2 cellular contexts compared by ENCODE assay signal in the genomic region with DNA sequence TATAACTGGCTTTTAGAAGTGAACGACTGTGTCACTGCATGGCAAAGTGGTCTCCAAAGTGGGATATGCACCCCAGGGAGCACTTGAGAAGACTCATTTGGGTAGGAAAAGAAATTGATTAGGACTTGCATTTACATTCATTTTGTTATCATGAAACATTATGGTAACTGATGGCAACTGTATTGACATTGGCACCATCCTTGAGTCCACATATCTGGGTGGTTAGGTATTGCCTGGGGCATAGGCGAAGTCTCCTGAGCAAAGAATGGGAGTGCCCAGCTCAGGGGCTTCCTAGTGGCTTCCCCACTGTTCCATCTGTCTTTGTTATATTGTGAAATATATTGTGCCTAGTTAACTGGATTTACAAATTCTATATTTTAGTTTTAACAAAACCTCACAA.
A peak's percentile ranks its signal among the peaks of the same experiment; 100 is the strongest.
TF ChIP-seq lines count a peak whose summit lies in the region.

No MANE protein-coding gene starts in this region.

TF ChIP-seq in WTC11, 78 proteins besides CTCF, POLR2A, EP300 and RAD21:
- TF ChIP-seq FOXP4 (CRISPR knock-in tag; IDR thresholded peaks at IDR 0.05) (no peak), E2F5 (CRISPR knock-in tag; IDR thresholded peaks at IDR 0.05) (no peak)
- TF ChIP-seq, protein P1, sequence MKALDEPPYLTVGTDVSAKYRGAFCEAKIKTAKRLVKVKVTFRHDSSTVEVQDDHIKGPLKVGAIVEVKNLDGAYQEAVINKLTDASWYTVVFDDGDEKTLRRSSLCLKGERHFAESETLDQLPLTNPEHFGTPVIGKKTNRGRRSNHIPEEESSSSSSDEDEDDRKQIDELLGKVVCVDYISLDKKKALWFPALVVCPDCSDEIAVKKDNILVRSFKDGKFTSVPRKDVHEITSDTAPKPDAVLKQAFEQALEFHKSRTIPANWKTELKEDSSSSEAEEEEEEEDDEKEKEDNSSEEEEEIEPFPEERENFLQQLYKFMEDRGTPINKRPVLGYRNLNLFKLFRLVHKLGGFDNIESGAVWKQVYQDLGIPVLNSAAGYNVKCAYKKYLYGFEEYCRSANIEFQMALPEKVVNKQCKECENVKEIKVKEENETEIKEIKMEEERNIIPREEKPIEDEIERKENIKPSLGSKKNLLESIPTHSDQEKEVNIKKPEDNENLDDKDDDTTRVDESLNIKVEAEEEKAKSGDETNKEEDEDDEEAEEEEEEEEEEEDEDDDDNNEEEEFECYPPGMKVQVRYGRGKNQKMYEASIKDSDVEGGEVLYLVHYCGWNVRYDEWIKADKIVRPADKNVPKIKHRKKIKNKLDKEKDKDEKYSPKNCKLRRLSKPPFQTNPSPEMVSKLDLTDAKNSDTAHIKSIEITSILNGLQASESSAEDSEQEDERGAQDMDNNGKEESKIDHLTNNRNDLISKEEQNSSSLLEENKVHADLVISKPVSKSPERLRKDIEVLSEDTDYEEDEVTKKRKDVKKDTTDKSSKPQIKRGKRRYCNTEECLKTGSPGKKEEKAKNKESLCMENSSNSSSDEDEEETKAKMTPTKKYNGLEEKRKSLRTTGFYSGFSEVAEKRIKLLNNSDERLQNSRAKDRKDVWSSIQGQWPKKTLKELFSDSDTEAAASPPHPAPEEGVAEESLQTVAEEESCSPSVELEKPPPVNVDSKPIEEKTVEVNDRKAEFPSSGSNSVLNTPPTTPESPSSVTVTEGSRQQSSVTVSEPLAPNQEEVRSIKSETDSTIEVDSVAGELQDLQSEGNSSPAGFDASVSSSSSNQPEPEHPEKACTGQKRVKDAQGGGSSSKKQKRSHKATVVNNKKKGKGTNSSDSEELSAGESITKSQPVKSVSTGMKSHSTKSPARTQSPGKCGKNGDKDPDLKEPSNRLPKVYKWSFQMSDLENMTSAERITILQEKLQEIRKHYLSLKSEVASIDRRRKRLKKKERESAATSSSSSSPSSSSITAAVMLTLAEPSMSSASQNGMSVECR (CRISPR knock-in tag; IDR thresholded peaks at IDR 0.05; ENCODE audit: borderline replicate concordance): no peak

TF ChIP-seq in HepG2, 621 proteins besides CTCF, POLR2A, EP300 and RAD21 (continues in another document):
- TF ChIP-seq FOXA1 (IDR thresholded peaks at IDR 0.05) (no peak), FOXA1 (CRISPR knock-in tag; IDR thresholded peaks at IDR 0.05) (0 out of 2 replicates have a peak, but pooled peaks have one; percentile 11), RBM22 (optimal IDR thresholded peaks at IDR 0.05; ENCODE audit: low read length) (peak; percentile 96), PHF21A (CRISPR knock-in tag; IDR thresholded peaks at IDR 0.05) (no peak), ZNF546 (CRISPR knock-in tag; conservative IDR thresholded peaks at IDR 0.05) (no peak), AFF4 (CRISPR knock-in tag; IDR thresholded peaks at IDR 0.05) (no peak), CEBPG (CRISPR knock-in tag; IDR thresholded peaks at IDR 0.05) (no peak), FOXA3 (CRISPR knock-in tag; IDR thresholded peaks at IDR 0.05) (no peak), ZNF775 (CRISPR knock-in tag; IDR thresholded peaks at IDR 0.05; ENCODE audit: borderline replicate concordance) (no peak), THAP11 (CRISPR knock-in tag; IDR thresholded peaks at IDR 0.05) (no peak), CEBPZ (IDR thresholded peaks at IDR 0.05; ENCODE audit: low read length) (no peak), MED13 (CRISPR knock-in tag; IDR thresholded peaks at IDR 0.05) (no peak), RFX5 (IDR thresholded peaks at IDR 0.05; ENCODE audit: low read depth, low read length) (no peak), ZNF749 (CRISPR knock-in tag; IDR thresholded peaks at IDR 0.05; ENCODE audit: borderline replicate concordance) (no peak), RFX1 (IDR thresholded peaks at IDR 0.05) (0 out of 2 replicates have a peak, but pooled peaks have one; percentile 16), MYPOP (CRISPR knock-in tag; IDR thresholded peaks at IDR 0.05) (no peak), CEBPB (IDR thresholded peaks at IDR 0.05; ENCODE audit: borderline replicate concordance, low read depth, low read length) (peak; percentile 47; the same call in 1 of the 2 replicates), DRAP1 (CRISPR knock-in tag; IDR thresholded peaks at IDR 0.05) (no peak), ZNF674 (CRISPR knock-in tag; IDR thresholded peaks at IDR 0.05; ENCODE audit: low read depth) (no peak), ZBTB20 (CRISPR knock-in tag; IDR thresholded peaks at IDR 0.05; ENCODE audit: borderline replicate concordance, low read depth) (no peak), ZNF557 (CRISPR knock-in tag; IDR thresholded peaks at IDR 0.05) (no peak), ZNF782 (CRISPR knock-in tag; IDR thresholded peaks at IDR 0.05; ENCODE audit: borderline replicate concordance) (no peak), ZNF563 (CRISPR knock-in tag; IDR thresholded peaks at IDR 0.05) (no peak), KLF11 (CRISPR knock-in tag; IDR thresholded peaks at IDR 0.05) (no peak)
- TF ChIP-seq, protein P2, sequence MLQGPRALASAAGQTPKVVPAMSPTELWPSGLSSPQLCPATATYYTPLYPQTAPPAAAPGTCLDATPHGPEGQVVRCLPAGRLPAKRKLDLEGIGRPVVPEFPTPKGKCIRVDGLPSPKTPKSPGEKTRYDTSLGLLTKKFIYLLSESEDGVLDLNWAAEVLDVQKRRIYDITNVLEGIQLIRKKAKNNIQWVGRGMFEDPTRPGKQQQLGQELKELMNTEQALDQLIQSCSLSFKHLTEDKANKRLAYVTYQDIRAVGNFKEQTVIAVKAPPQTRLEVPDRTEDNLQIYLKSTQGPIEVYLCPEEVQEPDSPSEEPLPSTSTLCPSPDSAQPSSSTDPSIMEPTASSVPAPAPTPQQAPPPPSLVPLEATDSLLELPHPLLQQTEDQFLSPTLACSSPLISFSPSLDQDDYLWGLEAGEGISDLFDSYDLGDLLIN (CRISPR knock-in tag; IDR thresholded peaks at IDR 0.05; ENCODE audit: borderline replicate concordance): no peak
- TF ChIP-seq, protein P3, sequence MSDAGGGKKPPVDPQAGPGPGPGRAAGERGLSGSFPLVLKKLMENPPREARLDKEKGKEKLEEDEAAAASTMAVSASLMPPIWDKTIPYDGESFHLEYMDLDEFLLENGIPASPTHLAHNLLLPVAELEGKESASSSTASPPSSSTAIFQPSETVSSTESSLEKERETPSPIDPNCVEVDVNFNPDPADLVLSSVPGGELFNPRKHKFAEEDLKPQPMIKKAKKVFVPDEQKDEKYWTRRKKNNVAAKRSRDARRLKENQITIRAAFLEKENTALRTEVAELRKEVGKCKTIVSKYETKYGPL (CRISPR knock-in tag; IDR thresholded peaks at IDR 0.05): no peak
- TF ChIP-seq, protein P4, sequence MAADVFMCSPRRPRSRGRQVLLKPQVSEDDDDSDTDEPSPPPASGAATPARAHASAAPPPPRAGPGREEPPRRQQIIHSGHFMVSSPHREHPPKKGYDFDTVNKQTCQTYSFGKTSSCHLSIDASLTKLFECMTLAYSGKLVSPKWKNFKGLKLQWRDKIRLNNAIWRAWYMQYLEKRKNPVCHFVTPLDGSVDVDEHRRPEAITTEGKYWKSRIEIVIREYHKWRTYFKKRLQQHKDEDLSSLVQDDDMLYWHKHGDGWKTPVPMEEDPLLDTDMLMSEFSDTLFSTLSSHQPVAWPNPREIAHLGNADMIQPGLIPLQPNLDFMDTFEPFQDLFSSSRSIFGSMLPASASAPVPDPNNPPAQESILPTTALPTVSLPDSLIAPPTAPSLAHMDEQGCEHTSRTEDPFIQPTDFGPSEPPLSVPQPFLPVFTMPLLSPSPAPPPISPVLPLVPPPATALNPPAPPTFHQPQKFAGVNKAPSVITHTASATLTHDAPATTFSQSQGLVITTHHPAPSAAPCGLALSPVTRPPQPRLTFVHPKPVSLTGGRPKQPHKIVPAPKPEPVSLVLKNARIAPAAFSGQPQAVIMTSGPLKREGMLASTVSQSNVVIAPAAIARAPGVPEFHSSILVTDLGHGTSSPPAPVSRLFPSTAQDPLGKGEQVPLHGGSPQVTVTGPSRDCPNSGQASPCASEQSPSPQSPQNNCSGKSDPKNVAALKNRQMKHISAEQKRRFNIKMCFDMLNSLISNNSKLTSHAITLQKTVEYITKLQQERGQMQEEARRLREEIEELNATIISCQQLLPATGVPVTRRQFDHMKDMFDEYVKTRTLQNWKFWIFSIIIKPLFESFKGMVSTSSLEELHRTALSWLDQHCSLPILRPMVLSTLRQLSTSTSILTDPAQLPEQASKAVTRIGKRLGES (CRISPR knock-in tag; IDR thresholded peaks at IDR 0.05; ENCODE audit: borderline replicate concordance): no peak
- TF ChIP-seq, protein P5, sequence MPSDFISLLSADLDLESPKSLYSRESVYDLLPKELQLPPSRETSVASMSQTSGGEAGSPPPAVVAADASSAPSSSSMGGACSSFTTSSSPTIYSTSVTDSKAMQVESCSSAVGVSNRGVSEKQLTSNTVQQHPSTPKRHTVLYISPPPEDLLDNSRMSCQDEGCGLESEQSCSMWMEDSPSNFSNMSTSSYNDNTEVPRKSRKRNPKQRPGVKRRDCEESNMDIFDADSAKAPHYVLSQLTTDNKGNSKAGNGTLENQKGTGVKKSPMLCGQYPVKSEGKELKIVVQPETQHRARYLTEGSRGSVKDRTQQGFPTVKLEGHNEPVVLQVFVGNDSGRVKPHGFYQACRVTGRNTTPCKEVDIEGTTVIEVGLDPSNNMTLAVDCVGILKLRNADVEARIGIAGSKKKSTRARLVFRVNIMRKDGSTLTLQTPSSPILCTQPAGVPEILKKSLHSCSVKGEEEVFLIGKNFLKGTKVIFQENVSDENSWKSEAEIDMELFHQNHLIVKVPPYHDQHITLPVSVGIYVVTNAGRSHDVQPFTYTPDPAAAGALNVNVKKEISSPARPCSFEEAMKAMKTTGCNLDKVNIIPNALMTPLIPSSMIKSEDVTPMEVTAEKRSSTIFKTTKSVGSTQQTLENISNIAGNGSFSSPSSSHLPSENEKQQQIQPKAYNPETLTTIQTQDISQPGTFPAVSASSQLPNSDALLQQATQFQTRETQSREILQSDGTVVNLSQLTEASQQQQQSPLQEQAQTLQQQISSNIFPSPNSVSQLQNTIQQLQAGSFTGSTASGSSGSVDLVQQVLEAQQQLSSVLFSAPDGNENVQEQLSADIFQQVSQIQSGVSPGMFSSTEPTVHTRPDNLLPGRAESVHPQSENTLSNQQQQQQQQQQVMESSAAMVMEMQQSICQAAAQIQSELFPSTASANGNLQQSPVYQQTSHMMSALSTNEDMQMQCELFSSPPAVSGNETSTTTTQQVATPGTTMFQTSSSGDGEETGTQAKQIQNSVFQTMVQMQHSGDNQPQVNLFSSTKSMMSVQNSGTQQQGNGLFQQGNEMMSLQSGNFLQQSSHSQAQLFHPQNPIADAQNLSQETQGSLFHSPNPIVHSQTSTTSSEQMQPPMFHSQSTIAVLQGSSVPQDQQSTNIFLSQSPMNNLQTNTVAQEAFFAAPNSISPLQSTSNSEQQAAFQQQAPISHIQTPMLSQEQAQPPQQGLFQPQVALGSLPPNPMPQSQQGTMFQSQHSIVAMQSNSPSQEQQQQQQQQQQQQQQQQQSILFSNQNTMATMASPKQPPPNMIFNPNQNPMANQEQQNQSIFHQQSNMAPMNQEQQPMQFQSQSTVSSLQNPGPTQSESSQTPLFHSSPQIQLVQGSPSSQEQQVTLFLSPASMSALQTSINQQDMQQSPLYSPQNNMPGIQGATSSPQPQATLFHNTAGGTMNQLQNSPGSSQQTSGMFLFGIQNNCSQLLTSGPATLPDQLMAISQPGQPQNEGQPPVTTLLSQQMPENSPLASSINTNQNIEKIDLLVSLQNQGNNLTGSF (CRISPR knock-in tag; IDR thresholded peaks at IDR 0.05): no peak
